Comparison of ENCODE assay signal across 16 cellular contexts in genomic region chr7:12619461-12620069, GRCh38.
"Had no signal": no experiment of that assay in that cellular context is flagged by ENCODE, and none has a peak within 500 bp of the region (broad histone marks: within the 10 kb centered on the region; RNA-seq: fewer than 3 reads in every experiment).

No MANE protein-coding gene starts in this region.

- H3K27me3 ChIP-seq: esophagus squamous epithelium, right atrium auricular region, thyroid gland, vagina had no signal

- ATAC-seq: activated T-cell treated with anti-CD3 and anti-CD28 coated beads, Interleukin-2, amount 50 U/mL, for 72 hours; left ventricle myocardium superior had no signal

- H3K27ac ChIP-seq: dorsolateral prefrontal cortex, esophagus squamous epithelium, right atrium auricular region, skin epidermis, thyroid gland, vagina had no signal

- H3K36me3 ChIP-seq: esophagus squamous epithelium, right atrium auricular region, thyroid gland, vagina had no signal

- H3K4me1 ChIP-seq: right atrium auricular region, vagina had no signal

- DNase-seq: activated CD4-positive, alpha-beta T cell treated with anti-CD3 and anti-CD28 coated beads for 1 hour; activated CD4-positive, alpha-beta T cell treated with anti-CD3 and anti-CD28 coated beads, Interleukin-2, amount 50 U/mL, for 48 hours; activated T-cell treated with anti-CD3 and anti-CD28 coated beads, Interleukin-2, amount 50 U/mL, for 72 hours; aorta; dorsolateral prefrontal cortex; esophagus squamous epithelium; head of caudate nucleus; islet precursor cell; left ventricle myocardium superior; T-helper 2 cell; thyroid gland had no signal

- H3K9me3 ChIP-seq: esophagus squamous epithelium, right atrium auricular region, thyroid gland, vagina had no signal

- H3K4me3 Mint-ChIP-seq: activated T-cell treated with anti-CD3 and anti-CD28 coated beads, Interleukin-2, amount 50 U/mL, for 72 hours had no signal

- H3K4me3 ChIP-seq: dorsolateral prefrontal cortex, esophagus squamous epithelium, right atrium auricular region, skin epidermis, thyroid gland, vagina had no signal

- FAIRE-seq: bronchial epithelial cell, endometrium had no signal

- H3K9me3 Mint-ChIP-seq: activated T-cell treated with anti-CD3 and anti-CD28 coated beads, Interleukin-2, amount 50 U/mL, for 72 hours had no signal
